1 cellular context compared by ENCODE assay signal in the genomic region with DNA sequence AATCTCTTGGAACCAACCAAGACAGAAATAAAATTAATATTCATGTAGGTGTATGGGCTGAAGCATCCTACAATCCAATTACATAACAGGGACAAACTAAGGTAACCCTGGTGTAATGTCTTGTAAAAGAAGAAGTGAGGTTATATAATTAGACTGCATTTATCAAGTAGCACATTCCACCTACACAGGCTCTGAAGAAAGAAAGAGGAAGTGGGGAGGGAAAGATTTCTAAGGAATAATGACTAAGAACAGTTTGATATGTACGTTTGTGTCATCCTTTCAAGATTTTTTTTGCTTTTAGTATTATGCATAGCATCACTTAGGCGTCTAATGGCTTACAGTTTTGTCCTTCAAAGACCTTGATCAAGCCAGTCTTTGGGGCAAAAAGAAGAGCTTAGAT.
A peak's percentile ranks its signal among the peaks of the same experiment; 100 is the strongest.
TF ChIP-seq lines count a peak whose summit lies in the region.

No MANE protein-coding gene starts in this region.

TF ChIP-seq in GM12878, 131 proteins besides CTCF, POLR2A, EP300 and RAD21:
- TF ChIP-seq DPF2 (IDR thresholded peaks at IDR 0.05) (no peak), IKZF1 (conservative IDR thresholded peaks at IDR 0.05) (no peak), MTA3 (IDR thresholded peaks at IDR 0.05; ENCODE audit: borderline replicate concordance, low read length) (no peak), IKZF2 (IDR thresholded peaks at IDR 0.05) (peak; percentile 14 to 18; a peak in 2 of 4 replicates), SPI1 (IDR thresholded peaks at IDR 0.05; ENCODE audit: borderline replicate concordance, insufficient read depth, low read depth, low read length) (peak; percentile 79; the same call in 1 of the 2 replicates)
